In genomic region chr2:102025583-102026267, GRCh38 we compare ENCODE assay signal across 11 cellular contexts. TPM values are rescaled to one million over a fixed set of nuclear protein-coding genes. Genes with fewer than 3 reads are reported as not detected.
DNase-seq lines count a peak whose midpoint lies in the region; ATAC-seq and TF ChIP-seq lines count a peak whose summit lies in the region.
"Had no signal": no experiment of that assay in that cellular context is flagged by ENCODE, and none has a peak within 500 bp of the region (broad histone marks: within the 10 kb centered on the region; RNA-seq: fewer than 3 reads in every experiment).

No MANE protein-coding gene starts in this region.

- H3K27me3 ChIP-seq in GM23248 (replicated peaks; ENCODE audit: insufficient read depth) (no peaks in the 10 kb centered on the region), parathyroid adenoma (ENCODE audit: control insufficient read depth, insufficient read depth, low read length) (no peaks in the 10 kb centered on the region)

- 71 to 76% methylated on average over 6 of the region's 6 CpGs for WGBS in GM23248 (ENCODE audit: low coverage in 1 of 2, low lambda C conversion rate in 2 of 2, missing lambda C conversion rate in 2 of 2), 2 experiments

- H4K20me1 ChIP-seq in GM23248 (ENCODE audit: insufficient read depth): no peaks in the 10 kb centered on the region

- no peaks in the 10 kb centered on the region for H3K9me2 ChIP-seq in GM23248 (ENCODE audit: insufficient read depth)

- H2AFZ ChIP-seq in GM23248 (peak overlapping the region; percentile 26), parathyroid adenoma (peak overlapping the region; percentile 65)

- H3K4me3 ChIP-seq in GM23248: no peak overlapping the region
- H3K4me3 ChIP-seq in parathyroid adenoma (ENCODE audit: low read depth, low read length): no peak overlapping the region

- H3F3A ChIP-seq in GM23248 (ENCODE audit: insufficient read depth): peaks cover 48% of the 10 kb centered on the region

- no peaks in the 10 kb centered on the region for H3K36me3 ChIP-seq in GM23248 (ENCODE audit: low read depth)
- H3K36me3 ChIP-seq in parathyroid adenoma (ENCODE audit: control insufficient read depth, insufficient read depth, low read length): no peaks in the 10 kb centered on the region

- no peaks in the 10 kb centered on the region for H3K9me3 ChIP-seq in GM23248 (ENCODE audit: low read depth)
- no peaks in the 10 kb centered on the region for H3K9me3 ChIP-seq in parathyroid adenoma (ENCODE audit: control insufficient read depth, low read length)

- DNase-seq in GM23248: no peak
- DNase-seq in NCI-H1930 (lab: John Stamatoyannopoulos, UW): no peak
- no peak for DNase-seq in UCSD-AML1 (lab: John Stamatoyannopoulos, UW; ENCODE audit: unreplicated experiment)
- no peak for DNase-seq in NCI-H2029 (lab: John Stamatoyannopoulos, UW)
- DNase-seq: activated T-cell treated with anti-CD3 and anti-CD28 coated beads, Interleukin-2, amount 50 U/mL, for 72 hours; stimulated activated naive CD8-positive, alpha-beta T cell treated with anti-CD3 and anti-CD28 coated beads, Interleukin-15, amount 100 ng/mL, for 72 hours had no signal

- in situ Hi-C loops in GM23248 (cut with MboI): loop anchor here (10.0 to 25.0 kb wide), 2 partner anchors 112 to 319 kb away; partner anchors contain the start of gene IL1R1

- H3K9ac ChIP-seq in GM23248 (peak overlapping the region; percentile 63; the same call in 1 of the 2 replicates), parathyroid adenoma (no peak overlapping the region)

- no peak for TF ChIP-seq CTCF in parathyroid adenoma (IDR thresholded peaks at IDR 0.05)

- ATAC-seq in GM18858 (IDR thresholded peaks at IDR 0.05; ENCODE audit: unreplicated experiment) (peak; percentile 50), HG03558 (IDR thresholded peaks at IDR 0.05; ENCODE audit: extremely low read depth, unreplicated experiment) (peak; percentile 35), HG03439 (IDR thresholded peaks at IDR 0.05; ENCODE audit: unreplicated experiment) (no peak)
- ATAC-seq: activated T-cell treated with anti-CD3 and anti-CD28 coated beads, Interleukin-2, amount 50 U/mL, for 72 hours; HCT116; stimulated activated naive CD8-positive, alpha-beta T cell treated with anti-CD3 and anti-CD28 coated beads, Interleukin-15, amount 100 ng/mL, for 72 hours had no signal

- peaks cover 60% of the 10 kb centered on the region for H3K4me1 ChIP-seq in GM23248 (ENCODE audit: insufficient read depth)
- peaks cover 52% of the 10 kb centered on the region for H3K4me1 ChIP-seq in parathyroid adenoma

- H3K79me2 ChIP-seq in GM23248 (ENCODE audit: insufficient read depth) (no peaks in the 10 kb centered on the region), parathyroid adenoma (no peaks in the 10 kb centered on the region)

- H3K4me2 ChIP-seq in GM23248 (ENCODE audit: unreplicated experiment): peak overlapping the region; percentile 55
- peak overlapping the region; percentile 32 for H3K4me2 ChIP-seq in parathyroid adenoma (ENCODE audit: low read length)

- H3K27ac ChIP-seq in GM23248: peak overlapping the region; percentile 98
- H3K27ac ChIP-seq in parathyroid adenoma: peak overlapping the region; percentile 85

RNA-seq across cellular contexts. Expression of gene IL1R2, which starts 34.0 kb away (rescaled TPM):
- total RNA-seq in GM23248 (2014; rRNA removed; shearing (Covaris generic)): 0.22 TPM in 1 of 2 replicates, not detected in the other
- 0.85 and 1.2 TPM in 2 replicates for polyA plus RNA-seq in GM23248 (2016; fragmentation: Nextera tagmentation; extraction: Ambion mirVana)
